Comparison of ENCODE assay signal across 16 cellular contexts in genomic region chr4:175823015-175823741, GRCh38. TPM values are rescaled to one million over a fixed set of nuclear protein-coding genes. Genes with fewer than 3 reads are reported as not detected.
DNase-seq lines count a peak whose midpoint lies in the region; ATAC-seq and TF ChIP-seq lines count a peak whose summit lies in the region.
"Had no signal": no experiment of that assay in that cellular context is flagged by ENCODE, and none has a peak within 500 bp of the region (broad histone marks: within the 10 kb centered on the region; RNA-seq: fewer than 3 reads in every experiment).

No MANE protein-coding gene starts in this region.

- no peaks in the 10 kb centered on the region for H3K4me1 ChIP-seq in aorta (ENCODE audit: control insufficient read depth in 1 of 2, insufficient read depth in 2 of 2, low read length in 2 of 2)

- H3K9me3 ChIP-seq in aorta (ENCODE audit: control insufficient read depth, low read length): no peaks in the 10 kb centered on the region

- 79 to 83% methylated on average over 6 of the region's 6 CpGs for WGBS in aorta, 2 donors

- H3K27ac ChIP-seq in aorta (ENCODE audit: low read depth in 1 of 2, low read length in 2 of 2): no peak overlapping the region

- no peaks in the 10 kb centered on the region for H3K4me1 Mint-ChIP-seq in activated naive CD4-positive, alpha-beta T cell treated with anti-CD3 and anti-CD28 coated beads, Interleukin-2, amount 10 ng/mL, durations not matched to agents 7 days and 5 days
- H3K4me1 Mint-ChIP-seq: central memory CD8-positive, alpha-beta T cell; stimulated activated naive CD8-positive, alpha-beta T cell treated with anti-CD3 and anti-CD28 coated beads, Interleukin-15, amount 100 ng/mL, for 72 hours had no signal

- CTCF ChIA-PET in activated naive CD4-positive, alpha-beta T cell treated with anti-CD3 and anti-CD28 coated beads, Interleukin-2, amount 10 ng/mL, durations not matched to agents 7 days and 5 days (lab: Charles Lee): no interaction called here

- H3K27me3 Mint-ChIP-seq in activated naive CD4-positive, alpha-beta T cell treated with anti-CD3 and anti-CD28 coated beads, Interleukin-2, amount 10 ng/mL, durations not matched to agents 7 days and 5 days: no peaks in the 10 kb centered on the region
- H3K27me3 Mint-ChIP-seq: central memory CD8-positive, alpha-beta T cell; progenitor cell of endocrine pancreas; stimulated activated naive CD8-positive, alpha-beta T cell treated with anti-CD3 and anti-CD28 coated beads, Interleukin-15, amount 100 ng/mL, for 72 hours had no signal

- ATAC-seq in GM19328 (IDR thresholded peaks at IDR 0.05; ENCODE audit: unreplicated experiment): peak; percentile 87
- peak; percentile 67 for ATAC-seq in HG02610 (IDR thresholded peaks at IDR 0.05; ENCODE audit: unreplicated experiment)
- ATAC-seq in HG03175 (IDR thresholded peaks at IDR 0.05; ENCODE audit: unreplicated experiment): peak; percentile 95
- ATAC-seq in aorta (ENCODE audit: low FRiP score): no peak
- ATAC-seq: stimulated activated naive CD8-positive, alpha-beta T cell treated with anti-CD3 and anti-CD28 coated beads, Interleukin-15, amount 100 ng/mL, for 72 hours had no signal

- intact Hi-C loops in aorta (cut with DNase I): no loop called here

- H3K27ac Mint-ChIP-seq in activated naive CD4-positive, alpha-beta T cell treated with anti-CD3 and anti-CD28 coated beads, Interleukin-2, amount 10 ng/mL, durations not matched to agents 7 days and 5 days: no peak overlapping the region
- H3K27ac Mint-ChIP-seq: activated naive CD4-positive, alpha-beta T cell treated with anti-CD3 and anti-CD28 coated beads for 36 hours; stimulated activated naive CD8-positive, alpha-beta T cell treated with anti-CD3 and anti-CD28 coated beads, Interleukin-15, amount 100 ng/mL, for 72 hours had no signal

- no peaks in the 10 kb centered on the region for H3K9me3 Mint-ChIP-seq in activated naive CD4-positive, alpha-beta T cell treated with anti-CD3 and anti-CD28 coated beads, Interleukin-2, amount 10 ng/mL, durations not matched to agents 7 days and 5 days
- H3K9me3 Mint-ChIP-seq: activated naive CD4-positive, alpha-beta T cell treated with anti-CD3 and anti-CD28 coated beads for 36 hours; stimulated activated naive CD8-positive, alpha-beta T cell treated with anti-CD3 and anti-CD28 coated beads, Interleukin-15, amount 100 ng/mL, for 72 hours had no signal

- TF ChIP-seq CTCF in GM10266 (IDR thresholded peaks at IDR 0.05; ENCODE audit: control insufficient read depth, insufficient read depth, low read depth, missing control alignments): no peak

- no peak overlapping the region for H3K4me3 Mint-ChIP-seq in activated naive CD4-positive, alpha-beta T cell treated with anti-CD3 and anti-CD28 coated beads, Interleukin-2, amount 10 ng/mL, durations not matched to agents 7 days and 5 days
- H3K4me3 Mint-ChIP-seq: activated naive CD4-positive, alpha-beta T cell treated with anti-CD3 and anti-CD28 coated beads for 36 hours; central memory CD8-positive, alpha-beta T cell; stimulated activated naive CD8-positive, alpha-beta T cell treated with anti-CD3 and anti-CD28 coated beads, Interleukin-15, amount 100 ng/mL, for 72 hours had no signal

- no peak overlapping the region for H3K4me3 ChIP-seq in aorta (ENCODE audit: low read length in 2 of 2)

- DNase-seq in GM10266 (ENCODE audit: extremely low spot score) (peak; percentile 14), superior temporal gyrus (ENCODE audit: extremely low spot score) (no peak), hippocampal formation (lab: John Stamatoyannopoulos, UW) (no peak), aorta (no peak)
- no peak for DNase-seq in activated naive CD4-positive, alpha-beta T cell treated with anti-CD3 and anti-CD28 coated beads, Interleukin-2, amount 10 ng/mL, durations not matched to agents 7 days and 5 days
- DNase-seq: activated CD4-positive, alpha-beta T cell treated with anti-CD3 and anti-CD28 coated beads for 48 hours; activated naive CD4-positive, alpha-beta T cell treated with anti-CD3 and anti-CD28 coated beads for 36 hours; COR-L47; NCI-H774; stimulated activated naive CD8-positive, alpha-beta T cell treated with anti-CD3 and anti-CD28 coated beads, Interleukin-15, amount 100 ng/mL, for 72 hours; SW 1271 had no signal

- H3K36me3 ChIP-seq in aorta (ENCODE audit: control insufficient read depth in 1 of 2, insufficient read depth in 2 of 2, low read length in 1 of 2): no peaks in the 10 kb centered on the region

- no peaks in the 10 kb centered on the region for H3K27me3 ChIP-seq in aorta (ENCODE audit: control insufficient read depth in 1 of 2, insufficient read depth in 2 of 2, low read length in 1 of 2)

- no peaks in the 10 kb centered on the region for H3K36me3 Mint-ChIP-seq in activated naive CD4-positive, alpha-beta T cell treated with anti-CD3 and anti-CD28 coated beads, Interleukin-2, amount 10 ng/mL, durations not matched to agents 7 days and 5 days

RNA-seq across cellular contexts. Expression of gene GPM6A, which starts 11.1 kb away (rescaled TPM):
- 10 to 100 TPM in 1 of 2 donors, 1 to 10 TPM in 1; 8.7 to 12.0 TPM for total RNA-seq in aorta
- polyA plus RNA-seq in aorta: not detected
- total RNA-seq: activated naive CD4-positive, alpha-beta T cell treated with anti-CD3 and anti-CD28 coated beads for 36 hours had no signal
